In genomic region chr1:211920141-211920572, GRCh38 we compare ENCODE assay signal across 9 cellular contexts.
DNase-seq lines count a peak whose midpoint lies in the region; ATAC-seq and TF ChIP-seq lines count a peak whose summit lies in the region.
"Had no signal": no experiment of that assay in that cellular context is flagged by ENCODE, and none has a peak within 500 bp of the region (broad histone marks: within the 10 kb centered on the region; RNA-seq: fewer than 3 reads in every experiment).

No MANE protein-coding gene starts in this region.

- no peak for ATAC-seq in HG02759 (IDR thresholded peaks at IDR 0.05; ENCODE audit: unreplicated experiment)

- DNase-seq in EH (ENCODE audit: low read depth) (peak; percentile 41), NCI-H69 (lab: John Stamatoyannopoulos, UW) (peak; percentile 81), fibroblast of peridontal ligament (ENCODE audit: extremely low read depth) (peak; percentile 90), prostate gland (ENCODE audit: low spot score) (peak; percentile 62), ovary (no peak), HAP-1 (ENCODE audit: low spot score in 2 of 2) (no peak)
- no peak for DNase-seq in activated CD4-positive, CD25-positive, alpha-beta regulatory T cell (lab: John Stamatoyannopoulos, UW)
- DNase-seq: stimulated activated CD4-positive, alpha-beta T cell treated with anti-CD3 and anti-CD28 coated beads, Interleukin-2, amount 100 ng/mL, for 48 hours had no signal

- intact Hi-C loops in prostate gland (cut with DNase I) (no loop called here), ovary (cut with DNase I) (no loop called here)

- H3K36me3 ChIP-seq in prostate gland (no peaks in the 10 kb centered on the region), ovary (no peaks in the 10 kb centered on the region), HAP-1 (replicated peaks) (no peaks in the 10 kb centered on the region)

- 31% methylated on average over 5 of the region's 5 CpGs for WGBS in prostate gland
- WGBS in ovary, 3 donors = 10 to 20% (median 15%) methylated on average over 5 of the region's 5 CpGs

- no peak for TF ChIP-seq CTCF in prostate gland (IDR thresholded peaks at IDR 0.05)
- TF ChIP-seq CTCF in ovary (IDR thresholded peaks at IDR 0.05) = no peak

- in situ Hi-C loops in HAP-1 (cut with MboI; ENCODE audit: low sequenced_read_pairs) = no loop called here

- H3K9me3 ChIP-seq in prostate gland = no peaks in the 10 kb centered on the region
- no peaks in the 10 kb centered on the region for H3K9me3 ChIP-seq in ovary
- H3K9me3 ChIP-seq in HAP-1 = no peaks in the 10 kb centered on the region

- H3K4me1 ChIP-seq in prostate gland (replicated peaks) (no peaks in the 10 kb centered on the region), ovary (ENCODE audit: insufficient read depth) (no peaks in the 10 kb centered on the region), HAP-1 (no peaks in the 10 kb centered on the region)

- TF ChIP-seq EP300 in ovary (IDR thresholded peaks at IDR 0.05) = no peak

- H3K27me3 ChIP-seq in prostate gland (replicated peaks; ENCODE audit: insufficient read depth) (no peaks in the 10 kb centered on the region), ovary (no peaks in the 10 kb centered on the region), HAP-1 (ENCODE audit: low read depth) (no peaks in the 10 kb centered on the region)

- H3K27ac ChIP-seq in prostate gland (no peak overlapping the region), ovary (no peak overlapping the region)

- TF ChIP-seq POLR2A in prostate gland (IDR thresholded peaks at IDR 0.05) = no peak
- no peak for TF ChIP-seq POLR2A in ovary (IDR thresholded peaks at IDR 0.05)

- H3K4me3 ChIP-seq in prostate gland = no peak overlapping the region
- H3K4me3 ChIP-seq in ovary = no peak overlapping the region
- H3K4me3 ChIP-seq in HAP-1 = no peak overlapping the region

Comparison
In these comparisons a context has a peak if more than half of its experiments do, and no peak if none do; other contexts are left out.
1. DNase-seq: peak in EH (single experiment), NCI-H69 (single experiment), fibroblast of peridontal ligament (single experiment) and prostate gland (single experiment); none in activated CD4-positive, CD25-positive, alpha-beta regulatory T cell (0 of 4), ovary (0 of 5) and HAP-1 (0 of 2).